Comparison of ENCODE assay signal across 8 cellular contexts in the genomic region with DNA sequence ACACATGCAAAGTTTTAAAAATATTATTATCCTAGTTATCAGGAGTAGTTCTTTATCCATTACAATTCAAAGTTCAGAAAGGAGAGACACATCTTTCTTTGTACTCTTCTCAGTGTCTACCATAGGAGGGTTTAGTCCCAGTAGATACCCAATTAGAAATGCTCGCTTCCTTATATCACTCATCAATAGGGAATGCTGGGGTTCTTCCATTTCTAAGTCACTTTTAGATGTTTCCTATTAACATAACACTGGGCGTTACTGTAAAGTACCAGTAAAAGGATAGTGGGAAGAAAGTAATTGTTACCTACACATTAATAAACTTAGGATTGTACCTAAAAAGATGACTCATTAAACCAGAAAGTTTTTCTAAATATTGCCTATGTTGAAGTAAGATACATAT.
"Had no signal": no experiment of that assay in that cellular context is flagged by ENCODE, and none has a peak within 500 bp of the region (broad histone marks: within the 10 kb centered on the region; RNA-seq: fewer than 3 reads in every experiment).

No MANE protein-coding gene starts in this region.

- H3K36me3 ChIP-seq: HAP-1 had no signal

- H3K9me3 ChIP-seq: HAP-1 had no signal

- H3K27ac Mint-ChIP-seq: HFFc6, IgD-negative memory B cell had no signal

- H3K27ac ChIP-seq: HL-60 had no signal

- ATAC-seq: HCT116 had no signal

- H3K4me3 Mint-ChIP-seq: HFFc6, IgD-negative memory B cell had no signal

- H3K4me3 ChIP-seq: HAP-1 had no signal

- H3K27me3 Mint-ChIP-seq: IgD-negative memory B cell had no signal

- H3K4me1 Mint-ChIP-seq: IgD-negative memory B cell had no signal

- DNase-seq: GOT3, H7, HFFc6, KBM-7 had no signal

- H3K36me3 Mint-ChIP-seq: IgD-negative memory B cell had no signal
